Comparison of ENCODE assay signal across 1 cellular context in genomic region chr1:157154291-157154690, GRCh38.
TF ChIP-seq lines count a peak whose summit lies in the region.

No MANE protein-coding gene starts in this region.

TF ChIP-seq in HepG2, 621 proteins besides CTCF, POLR2A, EP300 and RAD21:
- TF ChIP-seq ATM (IDR thresholded peaks at IDR 0.05; ENCODE audit: borderline replicate concordance) (no peak), CREB1 (IDR thresholded peaks at IDR 0.05) (no peak), CREB1 (CRISPR knock-in tag; IDR thresholded peaks at IDR 0.05) (no peak), ZMYM4 (CRISPR knock-in tag; IDR thresholded peaks at IDR 0.05) (no peak), ZNF30 (CRISPR knock-in tag; IDR thresholded peaks at IDR 0.05) (no peak), ISX (CRISPR knock-in tag; conservative IDR thresholded peaks at IDR 0.05) (no peak), ZBTB20 (CRISPR knock-in tag; IDR thresholded peaks at IDR 0.05; ENCODE audit: borderline replicate concordance, low read depth) (no peak), ZGPAT (CRISPR knock-in tag; IDR thresholded peaks at IDR 0.05) (no peak), ZSCAN9 (CRISPR knock-in tag; IDR thresholded peaks at IDR 0.05; ENCODE audit: borderline replicate concordance) (no peak), ZFAT (CRISPR knock-in tag; conservative IDR thresholded peaks at IDR 0.05) (no peak)
TF ChIP-seq in HepG2: peak in this region for 0.
